1 cellular context compared by ENCODE assay signal in the genomic region with DNA sequence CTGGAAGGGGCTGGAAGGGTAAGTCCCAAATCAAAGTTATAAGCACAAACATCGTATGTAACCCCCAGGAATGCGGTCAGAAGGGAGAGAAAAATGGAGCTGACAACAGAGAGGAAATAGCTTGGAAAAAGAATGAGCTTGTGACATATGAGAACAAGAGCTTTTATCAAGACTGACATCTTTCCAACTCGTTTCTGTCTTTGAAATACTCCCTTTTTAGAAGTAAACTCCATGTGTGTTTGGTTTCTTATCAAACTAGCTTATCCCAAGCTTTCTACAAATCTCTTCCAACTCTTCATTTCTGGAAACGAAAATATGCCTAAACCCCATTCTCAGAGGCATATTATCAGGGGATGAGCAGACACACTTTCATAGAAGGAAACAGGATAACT.
TF ChIP-seq lines count a peak whose summit lies in the region.

No MANE protein-coding gene starts in this region.

TF ChIP-seq in GM23338, 12 proteins besides CTCF, POLR2A, EP300 and RAD21 (continued from another document):
- no peak for TF ChIP-seq POLR2AphosphoS5 (IDR thresholded peaks at IDR 0.05; ENCODE audit: low read depth)
- TF ChIP-seq ZNF114 (CRISPR knock-in tag; IDR thresholded peaks at IDR 0.05): no peak
